1 cellular context compared by ENCODE assay signal in genomic region chr16:1541293-1542165, GRCh38.
TF ChIP-seq lines count a peak whose summit lies in the region.

No MANE protein-coding gene starts in this region.

TF ChIP-seq in H1, 55 proteins besides CTCF, POLR2A, EP300 and RAD21:
- TF ChIP-seq MAX (IDR thresholded peaks at IDR 0.05) (no peak), TEAD4 (IDR thresholded peaks at IDR 0.05; ENCODE audit: low read depth, low read length) (no peak), SIRT6 (IDR thresholded peaks at IDR 0.05; ENCODE audit: low read length) (no peak), TAF1 (IDR thresholded peaks at IDR 0.05; ENCODE audit: low read depth, low read length) (no peak), CHD2 (IDR thresholded peaks at IDR 0.05; ENCODE audit: low read length) (no peak), BRCA1 (IDR thresholded peaks at IDR 0.05; ENCODE audit: low read depth, low read length) (no peak), SIN3A (conservative IDR thresholded peaks at IDR 0.05 in 1 of 2, IDR thresholded peaks at IDR 0.05 in 1 of 2; ENCODE audit: low read depth in 1 of 2, low read length in 2 of 2) (no peak), KDM5A (IDR thresholded peaks at IDR 0.05; ENCODE audit: low read length) (no peak), ASH2L (IDR thresholded peaks at IDR 0.05; ENCODE audit: low read length) (no peak), NRF1 (IDR thresholded peaks at IDR 0.05; ENCODE audit: low read depth, low read length) (no peak), RNF2 (IDR thresholded peaks at IDR 0.05; ENCODE audit: borderline replicate concordance, low read depth, low read length, missing control alignments, poor library complexity, severe bottlenecking) (no peak), SP1 (IDR thresholded peaks at IDR 0.05; ENCODE audit: low read depth, low read length) (no peak), SIX5 (IDR thresholded peaks at IDR 0.05; ENCODE audit: low read depth, low read length) (no peak), CTBP2 (IDR thresholded peaks at IDR 0.05; ENCODE audit: borderline replicate concordance, insufficient read depth, insufficient read length, low read length) (no peak), RBBP5 (IDR thresholded peaks at IDR 0.05; ENCODE audit: borderline replicate concordance, low read depth, low read length) (no peak), FOSL1 (IDR thresholded peaks at IDR 0.05; ENCODE audit: insufficient read depth, low read depth, low read length) (no peak), CBX8 (IDR thresholded peaks at IDR 0.05; ENCODE audit: borderline replicate concordance, low read depth, low read length) (no peak)
